Comparison of ENCODE assay signal across 23 cellular contexts in the genomic region with DNA sequence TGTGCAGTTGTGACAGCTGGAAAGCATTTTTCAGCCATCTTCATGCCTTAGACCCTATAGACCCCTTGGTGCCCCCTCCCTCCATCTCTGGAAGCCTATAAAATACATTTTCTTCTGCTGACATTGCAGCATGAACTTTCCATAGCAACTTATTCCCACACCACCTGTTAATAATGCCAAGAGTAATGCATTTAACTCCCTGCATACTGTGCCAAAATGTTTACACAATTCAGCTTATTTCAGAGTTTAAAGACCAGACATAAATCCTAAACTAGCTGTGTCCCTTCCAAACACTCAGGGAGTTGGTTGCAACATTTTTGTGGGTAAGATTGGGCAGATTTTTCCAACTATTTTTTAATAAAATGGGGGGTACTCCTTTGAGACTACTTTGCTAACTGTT.
DNase-seq lines count a peak whose midpoint lies in the region; TF ChIP-seq lines count a peak whose summit lies in the region.
"Had no signal": no experiment of that assay in that cellular context is flagged by ENCODE, and none has a peak within 500 bp of the region (broad histone marks: within the 10 kb centered on the region; RNA-seq: fewer than 3 reads in every experiment).

No MANE protein-coding gene starts in this region.

- H3K4me1 ChIP-seq in A673 (ENCODE audit: insufficient read depth, low read length, poor library complexity, severe bottlenecking) (peaks cover 31% of the 10 kb centered on the region), ascending aorta (no peaks in the 10 kb centered on the region)
- H3K4me1 ChIP-seq: SJCRH30 had no signal

- H3K27ac Mint-ChIP-seq in nephron, result peak overlapping the region; percentile 60 to 77 (median 67)
- H3K27ac Mint-ChIP-seq: B cell had no signal

- CTCF ChIA-PET in A673 (lab: Charles Lee), result no interaction called here

- H3K4me3 ChIP-seq in A673 (ENCODE audit: low read depth, low read length, poor library complexity, severe bottlenecking), result no peak overlapping the region
- H3K4me3 ChIP-seq in LNCaP clone FGC (ENCODE audit: low read depth, low read length), result no peak overlapping the region
- H3K4me3 ChIP-seq in fibroblast of mammary gland (ENCODE audit: control insufficient read depth, low read depth, low read length), result no peak overlapping the region
- no peak overlapping the region for H3K4me3 ChIP-seq in ascending aorta
- H3K4me3 ChIP-seq: K562, SJCRH30 had no signal

- H3K36me3 ChIP-seq in A673 (ENCODE audit: insufficient read depth, low read length, poor library complexity, severe bottlenecking) (no peaks in the 10 kb centered on the region), ascending aorta (no peaks in the 10 kb centered on the region)
- H3K36me3 ChIP-seq: SJCRH30 had no signal

- POLR2A ChIA-PET in A673 (lab: Charles Lee; ENCODE audit: low non-redundant PET), result no interaction called here

- H3K9me3 ChIP-seq in A673 (ENCODE audit: low read depth, low read length, poor library complexity, severe bottlenecking) (no peaks in the 10 kb centered on the region), ascending aorta (no peaks in the 10 kb centered on the region)
- H3K9me3 ChIP-seq: SJCRH30 had no signal

- H3K9me3 Mint-ChIP-seq in nephron, result no peaks in the 10 kb centered on the region

- DNase-seq in A673 (ENCODE audit: low spot score) (peak; percentile 58), LNCaP clone FGC (ENCODE audit: low read depth) (peak; percentile 38), fibroblast of mammary gland (ENCODE audit: low read depth) (peak; percentile 72), NCI-H187 (lab: John Stamatoyannopoulos, UW) (no peak), ascending aorta (ENCODE audit: low spot score in 2 of 2) (no peak), islet precursor cell (no peak)
- DNase-seq: 8988T, DMS53, GDM1, MM.1S, NCI-H1048, NCI-H1436, NCI-H2029, NCI-H345, NCI-H524 treated with DMSO at 0.1 percent for 48 hours, OCI-M1, SJCRH30, SW 1271 had no signal

- BruUV-seq in A673 (replicated peaks; lab: Mats Ljungman, UMichigan), result no TSS peak

- no peaks in the 10 kb centered on the region for H3K27me3 ChIP-seq in A673 (replicated peaks; ENCODE audit: insufficient read depth, low read depth, low read length, poor library complexity)
- no peaks in the 10 kb centered on the region for H3K27me3 ChIP-seq in ascending aorta
- H3K27me3 ChIP-seq: SJCRH30 had no signal

- H3K36me3 Mint-ChIP-seq in nephron (ENCODE audit: low read depth), result no peaks in the 10 kb centered on the region
- H3K36me3 Mint-ChIP-seq: CD14-positive monocyte had no signal

- H3K27me3 Mint-ChIP-seq in nephron (ENCODE audit: low read depth), result no peaks in the 10 kb centered on the region

- intact Hi-C loops in A673 (cut with micrococcal nuclease; ENCODE audit: unreplicated experiment), result no loop called here
- intact Hi-C loops in ascending aorta (cut with DNase I), result no loop called here

- peaks cover 69% of the 10 kb centered on the region for H3K4me1 Mint-ChIP-seq in nephron
- H3K4me1 Mint-ChIP-seq: CD14-positive monocyte had no signal

- TF ChIP-seq CTCF in A673 (conservative IDR thresholded peaks at IDR 0.05; ENCODE audit: low read depth, low read length), result no peak
- no peak for TF ChIP-seq CTCF in LNCaP clone FGC (IDR thresholded peaks at IDR 0.05; ENCODE audit: control insufficient read depth, extremely low read depth, insufficient read depth)
- no peak for TF ChIP-seq CTCF in fibroblast of mammary gland (conservative IDR thresholded peaks at IDR 0.05; ENCODE audit: control insufficient read depth, insufficient read depth, low read depth, low read length)
- no peak for TF ChIP-seq CTCF in nephron (IDR thresholded peaks at IDR 0.05; ENCODE audit: unreplicated experiment in 3 of 3)
- TF ChIP-seq CTCF in ascending aorta (IDR thresholded peaks at IDR 0.05), result no peak

- H3K27ac ChIP-seq in A673 (ENCODE audit: low read depth, low read length, poor library complexity, severe bottlenecking) (peak overlapping the region; percentile 76), ascending aorta (no peak overlapping the region)
- H3K27ac ChIP-seq: HL-60, SJCRH30 had no signal

- H3K4me3 Mint-ChIP-seq in nephron, result peak overlapping the region in 1 of 3 experiments; percentile 5
- H3K4me3 Mint-ChIP-seq: B cell, CD14-positive monocyte had no signal

Comparison
In these comparisons a context has a peak if more than half of its experiments do, and no peak if none do; other contexts are left out.
1. DNase-seq: peak in A673 (single experiment), LNCaP clone FGC (single experiment) and fibroblast of mammary gland (single experiment); none in NCI-H187 (0 of 2), ascending aorta (0 of 2) and islet precursor cell (single experiment).